Comparison of ENCODE assay signal across 14 cellular contexts in the genomic region with DNA sequence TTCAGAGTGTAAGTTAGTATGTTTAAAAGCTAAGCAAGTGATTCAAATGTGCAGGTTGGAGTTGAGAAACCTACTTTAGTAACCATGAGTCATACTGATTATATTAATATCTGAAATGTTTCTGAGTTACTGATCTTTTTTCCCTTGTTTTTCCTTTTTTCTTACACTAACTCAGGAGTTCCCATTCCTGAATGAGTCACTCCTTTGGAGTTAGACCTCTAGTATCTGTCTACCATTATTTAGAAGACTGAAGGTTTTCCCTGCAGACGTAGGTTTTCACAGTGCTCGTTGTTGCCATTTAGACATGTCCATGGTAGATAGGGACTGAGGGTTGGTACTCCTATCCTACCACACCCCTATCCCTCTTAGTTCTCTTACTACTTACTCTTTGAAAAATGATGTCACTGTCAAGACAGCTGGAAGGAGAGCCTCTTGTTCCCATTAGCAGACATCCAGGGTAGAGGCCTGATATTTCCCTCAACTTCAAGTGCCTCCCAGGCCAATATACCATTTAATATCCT. TPM values are rescaled to one million over a fixed set of nuclear protein-coding genes. Genes with fewer than 3 reads are reported as not detected.
DNase-seq lines count a peak whose midpoint lies in the region; ATAC-seq lines count a peak whose summit lies in the region.
"Had no signal": no experiment of that assay in that cellular context is flagged by ENCODE, and none has a peak within 500 bp of the region (broad histone marks: within the 10 kb centered on the region; RNA-seq: fewer than 3 reads in every experiment).

No MANE protein-coding gene starts in this region.

- DNase-seq in Daoy (ENCODE audit: low read depth): peak; percentile 6
- peak; percentile 17 for DNase-seq in RPMI7951 (ENCODE audit: low read depth)
- peak; percentile 32 to 73 for DNase-seq in trophoblast cell
- no peak for DNase-seq in NK-92 (lab: John Stamatoyannopoulos, UW; ENCODE audit: unreplicated experiment)
- no peak for DNase-seq in activated T-cell treated with anti-CD3 and anti-CD28 coated beads, Interleukin-2, amount 50 U/mL, for 4 hours
- no peak for DNase-seq in activated T-cell treated with anti-CD3 and anti-CD28 coated beads for 4 hours
- DNase-seq in central memory CD4-positive, alpha-beta T cell: no peak
- DNase-seq: activated naive CD4-positive, alpha-beta T cell treated with anti-CD3 and anti-CD28 coated beads, Interleukin-2, amount 10 ng/mL, durations not matched to agents 7 days and 5 days; islet precursor cell; NCI-H1417 treated with DMSO at 0.1 percent for 48 hours; stimulated activated CD4-positive, alpha-beta T cell treated with anti-CD3 and anti-CD28 coated beads, Interleukin-2, amount 100 ng/mL, for 48 hours; substantia nigra; T-helper 1 cell had no signal

- H3K18ac ChIP-seq in trophoblast cell (ENCODE audit: low read length): no peak overlapping the region

- no peaks in the 10 kb centered on the region for H3K79me2 ChIP-seq in trophoblast cell (ENCODE audit: control insufficient read depth, insufficient read depth, low read length, poor library complexity)

- peaks cover 0 to 3% of the 10 kb centered on the region in 2 experiments for H3K4me1 ChIP-seq in trophoblast cell (ENCODE audit: control insufficient read depth in 1 of 2, insufficient read depth in 2 of 2, low read length in 2 of 2)

- H3K27me3 ChIP-seq in trophoblast cell (ENCODE audit: insufficient read depth, low read length): no peaks in the 10 kb centered on the region

- no peak overlapping the region for H3K27ac ChIP-seq in trophoblast cell (ENCODE audit: low read depth, low read length)

- peaks cover 2% of the 10 kb centered on the region for H3K27me3 Mint-ChIP-seq in activated T-cell treated with anti-CD3 and anti-CD28 coated beads, Interleukin-2, amount 50 U/mL, for 4 hours (ENCODE audit: low read depth)

- no peak overlapping the region for H4K12ac ChIP-seq in trophoblast cell (ENCODE audit: low read depth, low read length)

- H3K4me3 Mint-ChIP-seq in activated T-cell treated with anti-CD3 and anti-CD28 coated beads, Interleukin-2, amount 50 U/mL, for 4 hours: no peak overlapping the region
- H3K4me3 Mint-ChIP-seq: activated naive CD4-positive, alpha-beta T cell treated with anti-CD3 and anti-CD28 coated beads, Interleukin-2, amount 10 ng/mL, durations not matched to agents 7 days and 5 days had no signal

- peak; percentile 65 for ATAC-seq in esophagus mucosa
- ATAC-seq in activated T-cell treated with anti-CD3 and anti-CD28 coated beads, Interleukin-2, amount 50 U/mL, for 4 hours: no peak

- no peak overlapping the region for H3K9ac ChIP-seq in trophoblast cell (ENCODE audit: low read length)

- no peak overlapping the region for H3K4me2 ChIP-seq in trophoblast cell (ENCODE audit: low read length)

- H4K8ac ChIP-seq in trophoblast cell (ENCODE audit: low read depth, low read length): no peak overlapping the region

- no peak overlapping the region for H4K91ac ChIP-seq in trophoblast cell (ENCODE audit: low read depth, low read length)

- H3K4me3 ChIP-seq in trophoblast cell (ENCODE audit: low read depth, low read length): no peak overlapping the region

- H3K14ac ChIP-seq in trophoblast cell (ENCODE audit: low read length): no peak overlapping the region

- H3K36me3 Mint-ChIP-seq in activated T-cell treated with anti-CD3 and anti-CD28 coated beads, Interleukin-2, amount 50 U/mL, for 4 hours (ENCODE audit: insufficient read depth): no peaks in the 10 kb centered on the region
- H3K36me3 Mint-ChIP-seq: activated naive CD4-positive, alpha-beta T cell treated with anti-CD3 and anti-CD28 coated beads, Interleukin-2, amount 10 ng/mL, durations not matched to agents 7 days and 5 days had no signal

- no peaks in the 10 kb centered on the region for H3K79me1 ChIP-seq in trophoblast cell (ENCODE audit: low read length)

- H3K9me3 Mint-ChIP-seq in activated T-cell treated with anti-CD3 and anti-CD28 coated beads, Interleukin-2, amount 50 U/mL, for 4 hours: no peaks in the 10 kb centered on the region
- H3K9me3 Mint-ChIP-seq: activated naive CD4-positive, alpha-beta T cell treated with anti-CD3 and anti-CD28 coated beads, Interleukin-2, amount 10 ng/mL, durations not matched to agents 7 days and 5 days had no signal

- H2BK120ac ChIP-seq in trophoblast cell (ENCODE audit: insufficient read depth, low read length, poor library complexity): no peak overlapping the region

- H2BK12ac ChIP-seq in trophoblast cell (ENCODE audit: low read length): no peak overlapping the region

- no CpG with 5 or more reads among the region's 2 CpGs for WGBS in trophoblast cell (ENCODE audit: extremely low coverage, insufficient coverage, insufficient read length)

- no peak overlapping the region for H3K4ac ChIP-seq in trophoblast cell (ENCODE audit: low read depth, low read length)

- no peak overlapping the region for H2AK5ac ChIP-seq in trophoblast cell (ENCODE audit: low read length)

- no peak overlapping the region for H2AFZ ChIP-seq in trophoblast cell (ENCODE audit: insufficient read depth, low read length, poor library complexity)

- no peak overlapping the region for H3K23ac ChIP-seq in trophoblast cell (ENCODE audit: low read length)

- H3K9me3 ChIP-seq in trophoblast cell (ENCODE audit: insufficient read depth, low read depth, low read length): peaks cover 2% of the 10 kb centered on the region

- peaks cover 0 to 4% of the 10 kb centered on the region in 2 experiments for H3K36me3 ChIP-seq in trophoblast cell (ENCODE audit: control insufficient read depth in 1 of 2, insufficient read depth in 2 of 2, low read length in 2 of 2)

- H2BK5ac ChIP-seq in trophoblast cell (ENCODE audit: low read depth, low read length, poor library complexity): no peak overlapping the region

- no peaks in the 10 kb centered on the region for H3K4me1 Mint-ChIP-seq in activated T-cell treated with anti-CD3 and anti-CD28 coated beads, Interleukin-2, amount 50 U/mL, for 4 hours (ENCODE audit: low read depth)
- H3K4me1 Mint-ChIP-seq: activated naive CD4-positive, alpha-beta T cell treated with anti-CD3 and anti-CD28 coated beads, Interleukin-2, amount 10 ng/mL, durations not matched to agents 7 days and 5 days had no signal

RNA-seq across cellular contexts. Expression of a gene that starts 20.2 kb away (rescaled TPM):
- 30.8 and 39.0 TPM in 2 replicates for total RNA-seq in Daoy (2014; rRNA removed; shearing (Covaris generic))
- 0.59 and 0.60 TPM in 2 replicates for total RNA-seq in RPMI7951 (2014; rRNA removed; shearing (Covaris generic))
- total RNA-seq in esophagus mucosa: 58.1 TPM
- 11.7 and 11.9 TPM in 2 replicates for polyA plus RNA-seq in trophoblast cell (2013)
- total RNA-seq in activated T-cell treated with anti-CD3 and anti-CD28 coated beads, Interleukin-2, amount 50 U/mL, for 4 hours: 1 to 10 TPM in 1 of 3 donors, under 1 TPM in 2; 0.08 to 1.4 (median 0.90) TPM

RNA-seq across cellular contexts. Expression of a gene that starts 47.2 kb away (rescaled TPM):
- total RNA-seq in Daoy (2014; rRNA removed; shearing (Covaris generic)): 88.2 and 94.4 TPM in 2 replicates
- total RNA-seq in RPMI7951 (2014; rRNA removed; shearing (Covaris generic)): 31.1 and 32.7 TPM in 2 replicates
- total RNA-seq in esophagus mucosa: 12.9 TPM
- 12.7 and 13.6 TPM in 2 replicates for polyA plus RNA-seq in trophoblast cell (2013)
- 100 to 1,000 TPM in 1 of 3 donors, 10 to 100 TPM in 2; 67.8 to 108 (median 94.3) TPM for total RNA-seq in activated T-cell treated with anti-CD3 and anti-CD28 coated beads, Interleukin-2, amount 50 U/mL, for 4 hours

Comparison
In these comparisons a context has a peak if more than half of its experiments do, and no peak if none do; other contexts are left out.
1. DNase-seq: peak in Daoy (single experiment), RPMI7951 (single experiment) and trophoblast cell (2 of 2); none in NK-92 (single experiment), activated T-cell treated with anti-CD3 and anti-CD28 coated beads, Interleukin-2, amount 50 U/mL, for 4 hours (single experiment), activated T-cell treated with anti-CD3 and anti-CD28 coated beads for 4 hours (single experiment) and central memory CD4-positive, alpha-beta T cell (single experiment).
2. RNA of a gene that starts 20.2 kb away (total RNA-seq): 58.1 TPM in esophagus mucosa (single experiment) and 30.8 to 39.0 TPM in Daoy; 0.08 to 1.4 TPM in activated T-cell treated with anti-CD3 and anti-CD28 coated beads, Interleukin-2, amount 50 U/mL, for 4 hours and 0.59 to 0.60 TPM in RPMI7951; every median in the first group is over 10 times any median in the second.